20 cellular contexts compared by ENCODE assay signal in the genomic region with DNA sequence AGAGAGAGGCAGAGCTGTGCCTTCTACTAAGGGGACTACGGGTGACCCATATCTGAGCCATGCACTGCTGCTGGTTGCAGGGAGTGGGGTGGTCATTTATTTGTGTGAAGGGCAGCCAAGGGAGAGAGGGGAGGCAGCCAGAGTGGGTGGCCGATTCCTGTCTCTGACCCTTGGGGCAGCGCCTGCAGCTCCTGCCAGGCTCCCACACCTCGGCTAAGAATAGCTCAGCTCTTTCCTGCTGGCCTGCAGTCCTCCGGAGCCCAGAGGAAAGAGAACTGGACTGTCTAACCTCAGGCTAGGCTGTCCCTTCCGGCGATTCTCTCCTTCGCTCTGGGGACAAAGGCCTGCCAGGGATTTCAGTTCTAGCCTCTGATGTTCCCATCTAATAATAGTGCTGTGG. TPM values are rescaled to one million over a fixed set of nuclear protein-coding genes. Genes with fewer than 3 reads are reported as not detected.
A peak's percentile ranks its signal among the peaks of the same experiment; 100 is the strongest.
DNase-seq lines count a peak whose midpoint lies in the region; ATAC-seq and TF ChIP-seq lines count a peak whose summit lies in the region.
"Had no signal": no experiment of that assay in that cellular context is flagged by ENCODE, and none has a peak within 500 bp of the region (broad histone marks: within the 10 kb centered on the region; RNA-seq: fewer than 3 reads in every experiment).

No MANE protein-coding gene starts in this region.

- WGBS in adrenal gland, 4 donors: 48 to 64% (median 52%) methylated on average over 5 to 8 of the region's 8 CpGs
- WGBS in right lobe of liver (ENCODE audit: insufficient coverage, low coverage, low lambda C conversion rate, missing lambda C conversion rate): 58% methylated on average over 5 of the region's 8 CpGs
- 67 to 80% (median 73%) methylated on average over 8 of the region's 8 CpGs for WGBS in stomach, 5 donors

- peak overlapping the region in 2 of 5 donors; percentile 42 to 83 for H3K27ac ChIP-seq in adrenal gland
- H3K27ac ChIP-seq in right lobe of liver: peak overlapping the region in 1 of 3 donors; percentile 11
- H3K27ac ChIP-seq in stomach: peak overlapping the region in 4 of 5 donors; percentile 35 to 57 (median 41)
- no peak overlapping the region for H3K27ac ChIP-seq in colonic mucosa

- H3K9me3 ChIP-seq in adrenal gland (replicated peaks in 1 of 3) (no peaks in the 10 kb centered on the region), right lobe of liver (no peaks in the 10 kb centered on the region), stomach (no peaks in the 10 kb centered on the region), Caco-2 (no peaks in the 10 kb centered on the region), colonic mucosa (no peaks in the 10 kb centered on the region)
- H3K9me3 ChIP-seq: Peyer's patch had no signal

- POLR2A ChIA-PET in Caco-2 (lab: Charles Lee): no interaction called here

- H3K4me1 ChIP-seq in adrenal gland (replicated peaks in 1 of 2): peaks cover 0 to 23% of the 10 kb centered on the region in 2 donors
- H3K4me1 ChIP-seq in right lobe of liver: no peaks in the 10 kb centered on the region
- H3K4me1 ChIP-seq in stomach: peaks cover 5 to 50% (median 25%) of the 10 kb centered on the region in 4 donors
- H3K4me1 ChIP-seq in Caco-2: peaks cover 16% of the 10 kb centered on the region
- no peaks in the 10 kb centered on the region for H3K4me1 ChIP-seq in colonic mucosa
- H3K4me1 ChIP-seq: Peyer's patch had no signal

- ATAC-seq in right lobe of liver: peak; percentile 72 to 77 (median 75)
- ATAC-seq in HG03432 (IDR thresholded peaks at IDR 0.05; ENCODE audit: unreplicated experiment): no peak
- ATAC-seq: activated CD8-positive, alpha-beta T cell treated with anti-CD3 and anti-CD28 coated beads, Interleukin-2, amount 10 ng/mL, durations not matched to agents 7 days and 5 days; activated naive CD8-positive, alpha-beta T cell treated with anti-CD3 and anti-CD28 coated beads, Interleukin-2, amount 50 U/mL, for 24 hours; GM12878; naive thymus-derived CD8-positive, alpha-beta T cell had no signal

- H3K27ac Mint-ChIP-seq in Caco-2 (ENCODE audit: unreplicated experiment): no peak overlapping the region
- H3K27ac Mint-ChIP-seq: activated CD8-positive, alpha-beta T cell treated with anti-CD3 and anti-CD28 coated beads, Interleukin-2, amount 10 ng/mL, durations not matched to agents 7 days and 5 days; activated naive CD8-positive, alpha-beta T cell treated with anti-CD3 and anti-CD28 coated beads, Interleukin-2, amount 50 U/mL, for 24 hours; naive thymus-derived CD8-positive, alpha-beta T cell had no signal

- no peaks in the 10 kb centered on the region for H3K36me3 Mint-ChIP-seq in Caco-2 (ENCODE audit: insufficient read depth, unreplicated experiment)
- H3K36me3 Mint-ChIP-seq: naive thymus-derived CD8-positive, alpha-beta T cell had no signal

- H3K9ac ChIP-seq in colonic mucosa (ENCODE audit: low read depth in 2 of 2, low read length in 2 of 2): no peak overlapping the region

- no peak for TF ChIP-seq POLR2A in adrenal gland (IDR thresholded peaks at IDR 0.05)
- no peak for TF ChIP-seq POLR2A in right lobe of liver (IDR thresholded peaks at IDR 0.05)
- TF ChIP-seq POLR2A in stomach (IDR thresholded peaks at IDR 0.05): no peak

- TF ChIP-seq EP300 in stomach (IDR thresholded peaks at IDR 0.05): no peak

- H3K4me3 Mint-ChIP-seq in Caco-2 (ENCODE audit: unreplicated experiment): no peak overlapping the region
- H3K4me3 Mint-ChIP-seq: activated CD8-positive, alpha-beta T cell treated with anti-CD3 and anti-CD28 coated beads, Interleukin-2, amount 10 ng/mL, durations not matched to agents 7 days and 5 days; activated naive CD8-positive, alpha-beta T cell treated with anti-CD3 and anti-CD28 coated beads, Interleukin-2, amount 50 U/mL, for 24 hours; naive thymus-derived CD8-positive, alpha-beta T cell had no signal

- H3K36me3 ChIP-seq in adrenal gland (replicated peaks in 1 of 2) (no peaks in the 10 kb centered on the region), right lobe of liver (no peaks in the 10 kb centered on the region), stomach (no peaks in the 10 kb centered on the region), Caco-2 (ENCODE audit: control insufficient read depth, insufficient read depth, low read length) (no peaks in the 10 kb centered on the region; the same call in 1 of the 2 replicates), colonic mucosa (no peaks in the 10 kb centered on the region)
- H3K36me3 ChIP-seq: Peyer's patch had no signal

- DNase-seq in adrenal gland: peak in 6 of 7 donors; percentile 26 to 78 (median 39)
- peak; percentile 25 for DNase-seq in fibroblast of pulmonary artery (ENCODE audit: low read depth)
- no peak for DNase-seq in right lobe of liver
- DNase-seq in stomach: no peak
- DNase-seq in Caco-2: no peak
- DNase-seq in NCI-H2196 treated with DMSO at 0.1 percent for 48 hours (lab: John Stamatoyannopoulos, UW; ENCODE audit: unreplicated experiment): no peak
- DNase-seq in colonic mucosa: no peak
- DNase-seq: activated CD8-positive, alpha-beta T cell treated with anti-CD3 and anti-CD28 coated beads, Interleukin-2, amount 10 ng/mL, durations not matched to agents 7 days and 5 days; activated naive CD8-positive, alpha-beta T cell treated with anti-CD3 and anti-CD28 coated beads, Interleukin-2, amount 50 U/mL, for 24 hours; cerebellar nuclear complex; erythroblast; hippocampal formation; IMR-90; naive thymus-derived CD8-positive, alpha-beta T cell; NCI-H2081 treated with DMSO at 0.1 percent for 48 hours; NCI-H748 treated with DMSO at 0.1 percent for 48 hours; Peyer's patch; stimulated activated CD4-positive, alpha-beta T cell treated with anti-CD3 and anti-CD28 coated beads, Interleukin-4, amount 100 ng/mL, for 24 hours had no signal

- intact Hi-C loops in adrenal gland (cut with DNase I): no loop called here
- intact Hi-C loops in right lobe of liver (cut with DNase I): no loop called here
- intact Hi-C loops in stomach (cut with DNase I; ENCODE audit: low total_unique reads): no loop called here
- intact Hi-C loops in Caco-2 (cut with micrococcal nuclease; ENCODE audit: unreplicated experiment): no loop called here
- intact Hi-C loops in colonic mucosa (cut with DNase I): no loop called here

- H3K27me3 Mint-ChIP-seq in Caco-2 (ENCODE audit: insufficient read depth, unreplicated experiment): no peaks in the 10 kb centered on the region

- H3K4me1 Mint-ChIP-seq in Caco-2 (ENCODE audit: low read depth, unreplicated experiment): peaks cover 22% of the 10 kb centered on the region

- BruUV-seq in Caco-2 (replicated peaks; lab: Mats Ljungman, UMichigan): no TSS peak

- H3K27me3 ChIP-seq in adrenal gland (no peaks in the 10 kb centered on the region), right lobe of liver (no peaks in the 10 kb centered on the region), stomach (no peaks in the 10 kb centered on the region), Caco-2 (replicated peaks; ENCODE audit: control insufficient read depth, insufficient read depth, low read length) (no peaks in the 10 kb centered on the region), colonic mucosa (no peaks in the 10 kb centered on the region)
- H3K27me3 ChIP-seq: Peyer's patch had no signal

- H3K9me3 Mint-ChIP-seq in Caco-2 (ENCODE audit: unreplicated experiment): no peaks in the 10 kb centered on the region
- H3K9me3 Mint-ChIP-seq: activated naive CD8-positive, alpha-beta T cell treated with anti-CD3 and anti-CD28 coated beads, Interleukin-2, amount 50 U/mL, for 24 hours; naive thymus-derived CD8-positive, alpha-beta T cell had no signal

- no peak overlapping the region for H3K4me3 ChIP-seq in adrenal gland
- H3K4me3 ChIP-seq in fibroblast of pulmonary artery (replicated peaks; ENCODE audit: low read depth, low read length): no peak overlapping the region
- H3K4me3 ChIP-seq in right lobe of liver: no peak overlapping the region
- H3K4me3 ChIP-seq in stomach: no peak overlapping the region
- no peak overlapping the region for H3K4me3 ChIP-seq in Caco-2 (ENCODE audit: low read depth, low read length)
- H3K4me3 ChIP-seq in colonic mucosa: no peak overlapping the region
- H3K4me3 ChIP-seq: GM12878, Peyer's patch had no signal

- CTCF ChIA-PET in Caco-2 (lab: Charles Lee): interaction anchor here (0.6 kb wide), 1 partner anchor 95 kb away, joined by 3 read pairs; no protein-coding TSS in a partner anchor

- TF ChIP-seq CTCF in adrenal gland (IDR thresholded peaks at IDR 0.05): no peak
- no peak for TF ChIP-seq CTCF in fibroblast of pulmonary artery (IDR thresholded peaks at IDR 0.05; ENCODE audit: low read length, missing control alignments)
- no peak for TF ChIP-seq CTCF in right lobe of liver (IDR thresholded peaks at IDR 0.05)
- TF ChIP-seq CTCF in stomach (IDR thresholded peaks at IDR 0.05): no peak
- TF ChIP-seq CTCF in Caco-2 (IDR thresholded peaks at IDR 0.05; ENCODE audit: insufficient read depth in 1 of 2, low read depth in 1 of 2, low read length in 1 of 2, severe bottlenecking in 1 of 2, unreplicated experiment in 1 of 2): no peak
- TF ChIP-seq CTCF in colonic mucosa (IDR thresholded peaks at IDR 0.05): no peak

RNA-seq across cellular contexts. Expression of a gene that starts 11.6 kb away (rescaled TPM):
- total RNA-seq in adrenal gland (10 to 100 TPM; 18.8 to 48.6 (median 30.7) TPM), right lobe of liver (1 to 10 TPM in 5 of 6 experiments, under 1 TPM in 1; 0.70 to 2.7 (median 2.2) TPM), stomach (10 to 100 TPM in 4 of 5 donors, 1 to 10 TPM in 1; 9.4 to 31.2 (median 14.0) TPM), Caco-2 (2022) (not detected in 2 replicates), colonic mucosa (1 to 10 TPM; 3.1 to 8.4 TPM)
- polyA plus RNA-seq in adrenal gland (10 to 100 TPM; 13.9 to 43.7 (median 26.3) TPM), stomach (1 to 10 TPM; 3.2 to 9.2 (median 6.9) TPM)
- total RNA-seq: activated CD8-positive, alpha-beta T cell treated with anti-CD3 and anti-CD28 coated beads, Interleukin-2, amount 10 ng/mL, durations not matched to agents 7 days and 5 days; IMR-90; naive thymus-derived CD8-positive, alpha-beta T cell had no signal
- polyA plus RNA-seq: naive thymus-derived CD8-positive, alpha-beta T cell had no signal

Comparison
In these comparisons a context has a peak if more than half of its experiments do, and no peak if none do; other contexts are left out.
1. DNase-seq: peak in adrenal gland (6 of 7) and fibroblast of pulmonary artery (single experiment); none in right lobe of liver (0 of 3), stomach (single experiment), Caco-2 (0 of 2), NCI-H2196 treated with DMSO at 0.1 percent for 48 hours (single experiment) and colonic mucosa (single experiment).